8 cellular contexts compared by ENCODE assay signal in the genomic region with DNA sequence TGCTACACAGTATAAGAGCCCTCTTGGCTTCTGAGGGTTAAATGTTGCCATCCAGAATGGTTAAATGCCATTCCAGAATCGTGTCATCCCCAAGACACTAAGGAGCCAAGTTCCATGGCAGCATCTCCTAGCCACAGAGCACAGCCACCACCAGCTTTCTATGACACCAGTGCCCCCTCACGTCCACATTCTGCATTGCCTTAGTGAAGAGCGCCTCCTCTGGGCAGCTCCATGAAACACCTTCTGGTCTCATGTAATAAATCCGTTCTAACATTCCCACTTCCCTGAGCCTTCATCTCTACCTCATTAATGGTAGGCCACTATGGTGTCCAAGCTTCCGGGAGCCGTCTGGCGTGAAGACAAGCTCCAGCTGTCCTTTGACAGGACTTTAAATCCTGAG. TPM values are rescaled to one million over a fixed set of nuclear protein-coding genes. Genes with fewer than 3 reads are reported as not detected.
A peak's percentile ranks its signal among the peaks of the same experiment; 100 is the strongest.
DNase-seq lines count a peak whose midpoint lies in the region; ATAC-seq and TF ChIP-seq lines count a peak whose summit lies in the region.

No MANE protein-coding gene starts in this region.

- no peaks in the 10 kb centered on the region for H3K36me3 ChIP-seq in CD8-positive, alpha-beta memory T cell (ENCODE audit: insufficient read depth, low read length)
- H3K36me3 ChIP-seq in Peyer's patch, result peaks cover 0 to 15% (median 0%) of the 10 kb centered on the region in 3 donors

- H3K9me3 Mint-ChIP-seq in CD8-positive, alpha-beta memory T cell, result no peaks in the 10 kb centered on the region
- no peaks in the 10 kb centered on the region for H3K9me3 Mint-ChIP-seq in stimulated activated naive CD8-positive, alpha-beta T cell treated with anti-CD3 and anti-CD28 coated beads, Interleukin-15, amount 100 ng/mL, for 72 hours

- no peaks in the 10 kb centered on the region for H3K9me3 ChIP-seq in CD8-positive, alpha-beta memory T cell (ENCODE audit: low read length)
- H3K9me3 ChIP-seq in Peyer's patch, result no peaks in the 10 kb centered on the region

- H3K4me3 Mint-ChIP-seq in CD8-positive, alpha-beta memory T cell, result no peak overlapping the region
- H3K4me3 Mint-ChIP-seq in stimulated activated naive CD8-positive, alpha-beta T cell treated with anti-CD3 and anti-CD28 coated beads, Interleukin-15, amount 100 ng/mL, for 72 hours, result no peak overlapping the region

- TF ChIP-seq CTCF in Peyer's patch (IDR thresholded peaks at IDR 0.05), result peak in 4 of 6 experiments; percentile 33 to 63 (median 56)
- TF ChIP-seq CTCF in astrocyte of the spinal cord (IDR thresholded peaks at IDR 0.05; ENCODE audit: low read depth, low read length), result peak; percentile 81

- in situ Hi-C loops in astrocyte of the spinal cord (cut with HindIII; ENCODE audit: low sequenced_read_pairs), result no loop called here

- POLR2A ChIA-PET in CD8-positive, alpha-beta memory T cell (lab: Charles Lee), result no interaction called here

- H3K27me3 Mint-ChIP-seq in CD8-positive, alpha-beta memory T cell, result no peaks in the 10 kb centered on the region
- no peaks in the 10 kb centered on the region for H3K27me3 Mint-ChIP-seq in stimulated activated naive CD8-positive, alpha-beta T cell treated with anti-CD3 and anti-CD28 coated beads, Interleukin-15, amount 100 ng/mL, for 72 hours

- H3K4me3 ChIP-seq in CD8-positive, alpha-beta memory T cell (ENCODE audit: low read length), result no peak overlapping the region
- H3K4me3 ChIP-seq in Peyer's patch (no peak overlapping the region), astrocyte of the spinal cord (ENCODE audit: low read depth, low read length) (no peak overlapping the region)

- H3K27ac Mint-ChIP-seq in CD8-positive, alpha-beta memory T cell, result no peak overlapping the region
- H3K27ac Mint-ChIP-seq in stimulated activated naive CD8-positive, alpha-beta T cell treated with anti-CD3 and anti-CD28 coated beads, Interleukin-15, amount 100 ng/mL, for 72 hours, result no peak overlapping the region

- H3K4me1 ChIP-seq in CD8-positive, alpha-beta memory T cell (ENCODE audit: insufficient read depth, low read length), result no peaks in the 10 kb centered on the region
- no peaks in the 10 kb centered on the region for H3K4me1 ChIP-seq in Peyer's patch

- peak; percentile 30 to 62 (median 37) for DNase-seq in CD8-positive, alpha-beta memory T cell
- peak; percentile 70 for DNase-seq in H4 (ENCODE audit: low spot score)
- peak in 1 of 3 donors; percentile 51 for DNase-seq in Peyer's patch
- peak; percentile 27 for DNase-seq in astrocyte of the spinal cord (ENCODE audit: low read depth, low spot score)
- peak; percentile 67 for DNase-seq in iris pigment epithelial cell (ENCODE audit: low read depth)
- DNase-seq in stimulated activated naive CD8-positive, alpha-beta T cell treated with anti-CD3 and anti-CD28 coated beads, Interleukin-15, amount 100 ng/mL, for 72 hours, result peak in 1 of 2 donors; percentile 13

- peaks cover 0 to 1% (median 0%) of the 10 kb centered on the region in 3 donors for H3K4me1 Mint-ChIP-seq in CD8-positive, alpha-beta memory T cell
- peaks cover 7% of the 10 kb centered on the region for H3K4me1 Mint-ChIP-seq in stimulated activated naive CD8-positive, alpha-beta T cell treated with anti-CD3 and anti-CD28 coated beads, Interleukin-15, amount 100 ng/mL, for 72 hours

- ATAC-seq in stimulated activated naive CD8-positive, alpha-beta T cell treated with anti-CD3 and anti-CD28 coated beads, Interleukin-15, amount 100 ng/mL, for 72 hours, result peak; percentile 79
- no peak for ATAC-seq in HG03196 (IDR thresholded peaks at IDR 0.05; ENCODE audit: unreplicated experiment)
- no peak for ATAC-seq in GM19395 (IDR thresholded peaks at IDR 0.05; ENCODE audit: unreplicated experiment)

- TF ChIP-seq POLR2A in Peyer's patch (IDR thresholded peaks at IDR 0.05), result no peak

- peaks cover 0 to 1% (median 0%) of the 10 kb centered on the region in 3 donors for H3K36me3 Mint-ChIP-seq in CD8-positive, alpha-beta memory T cell

- no peak overlapping the region for H3K27ac ChIP-seq in CD8-positive, alpha-beta memory T cell (ENCODE audit: low read depth, low read length)
- no peak overlapping the region for H3K27ac ChIP-seq in Peyer's patch

- H3K27me3 ChIP-seq in CD8-positive, alpha-beta memory T cell (ENCODE audit: insufficient read depth, low read length, poor library complexity, severe bottlenecking), result no peaks in the 10 kb centered on the region
- no peaks in the 10 kb centered on the region for H3K27me3 ChIP-seq in Peyer's patch

- CTCF ChIA-PET in CD8-positive, alpha-beta memory T cell (lab: Charles Lee), result interaction anchor here (1.4 to 1.6 kb wide), 3 partner anchors 9 to 11 kb away, joined by 4 to 5 read pairs (median 4); no protein-coding TSS in a partner anchor

RNA-seq across cellular contexts. Expression of gene CBY3, which starts 12.4 kb away (rescaled TPM):
- under 1 TPM; 0.57 to 0.91 TPM for total RNA-seq in CD8-positive, alpha-beta memory T cell
- not detected for polyA plus RNA-seq in CD8-positive, alpha-beta memory T cell
- not detected in 2 replicates for total RNA-seq in H4 (2014; rRNA removed; shearing (Covaris generic))
- total RNA-seq in Peyer's patch, result not detected

RNA-seq across cellular contexts. Expression of gene CANX, which starts 30.4 kb away (rescaled TPM):
- total RNA-seq in CD8-positive, alpha-beta memory T cell, result 100 to 1,000 TPM; 694 to 710 TPM
- 283 TPM for polyA plus RNA-seq in CD8-positive, alpha-beta memory T cell
- total RNA-seq in H4 (2014; rRNA removed; shearing (Covaris generic)), result 978 and 1,126 TPM in 2 replicates
- 100 to 1,000 TPM; 171 to 324 (median 287) TPM for total RNA-seq in Peyer's patch

RNA-seq across cellular contexts. Expression of gene HNRNPH1, which starts 44.9 kb away (rescaled TPM):
- 100 to 1,000 TPM; 929 to 961 TPM for total RNA-seq in CD8-positive, alpha-beta memory T cell
- polyA plus RNA-seq in CD8-positive, alpha-beta memory T cell, result 103 TPM
- total RNA-seq in H4 (2014; rRNA removed; shearing (Covaris generic)), result 417 and 435 TPM in 2 replicates
- 1,000 to 10,000 TPM in 1 of 4 donors, 100 to 1,000 TPM in 3; 566 to 2,149 (median 666) TPM for total RNA-seq in Peyer's patch
